In the genomic region with DNA sequence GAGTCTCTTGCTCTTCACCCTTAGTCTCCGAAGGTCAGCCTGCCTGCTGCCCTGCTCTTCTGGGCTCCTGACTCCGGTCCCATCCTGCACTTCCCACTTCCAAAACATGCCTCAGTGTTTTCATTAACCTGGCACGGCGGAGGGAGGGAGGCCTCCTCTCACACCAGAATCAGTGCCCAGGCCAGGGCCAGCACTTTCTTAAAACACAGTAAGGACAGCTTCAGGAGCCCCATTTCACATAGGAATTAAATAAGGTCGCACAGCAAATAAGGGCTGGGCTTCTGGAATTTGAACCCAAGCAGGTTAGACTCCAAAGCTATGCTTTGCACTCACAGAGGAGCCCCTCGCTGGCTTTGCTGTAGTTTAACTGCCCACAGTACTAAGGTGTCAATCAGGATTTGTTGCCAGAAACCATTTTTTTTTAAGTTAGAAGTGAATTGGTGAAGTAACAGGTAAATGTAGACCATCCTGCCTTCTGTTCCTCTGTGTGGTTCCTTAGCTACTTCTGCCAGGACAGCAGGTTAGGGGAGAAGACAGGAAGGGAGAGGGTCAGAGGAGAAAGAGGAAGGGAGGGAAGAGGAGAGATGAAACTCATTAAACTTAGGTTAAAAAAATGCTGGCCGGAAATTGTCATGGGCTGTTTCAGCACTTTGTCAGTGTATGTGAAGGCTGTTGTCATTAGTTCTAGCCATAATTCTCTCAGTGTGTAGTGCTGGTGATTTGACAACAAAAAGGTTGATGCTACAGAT, we compare ENCODE assay signal across 10 cellular contexts. TPM values are rescaled to one million over a fixed set of nuclear protein-coding genes. Genes with fewer than 3 reads are reported as not detected.
DNase-seq lines count a peak whose midpoint lies in the region; ATAC-seq and TF ChIP-seq lines count a peak whose summit lies in the region.
"Had no signal": no experiment of that assay in that cellular context is flagged by ENCODE, and none has a peak within 500 bp of the region (broad histone marks: within the 10 kb centered on the region; RNA-seq: fewer than 3 reads in every experiment).

No MANE protein-coding gene starts in this region.

- intact Hi-C loops in posterior vena cava (cut with DNase I): no loop called here

- CTCF ChIA-PET in RWPE1 (lab: Yijun Ruan, JAX): no interaction called here

- H3K27me3 ChIP-seq in Peyer's patch: no peaks in the 10 kb centered on the region

- POLR2A ChIA-PET in RWPE1 (lab: Yijun Ruan, JAX; ENCODE audit: low non-redundant PET): no interaction called here

- no peak for ATAC-seq in GM18505 (IDR thresholded peaks at IDR 0.05; ENCODE audit: unreplicated experiment)

- peak overlapping the region; percentile 46 for H3K4me3 ChIP-seq in GM08714 (ENCODE audit: low read length)
- H3K4me3 ChIP-seq in Peyer's patch: peak overlapping the region; percentile 59 to 95 (median 73)

- DNase-seq in Peyer's patch: peak in 2 of 3 donors; percentile 15 to 51
- peak; percentile 41 for DNase-seq in globus pallidus (ENCODE audit: low spot score)
- peak; percentile 79 for DNase-seq in posterior vena cava (ENCODE audit: low spot score)
- DNase-seq in ACHN: no peak
- DNase-seq in stimulated activated naive CD4-positive, alpha-beta T cell treated with Interleukin-2 at 50 U/mL for 16 hours (lab: John Stamatoyannopoulos, UW): no peak
- no peak for DNase-seq in RWPE1 (ENCODE audit: low spot score)

- TF ChIP-seq CTCF in Peyer's patch (IDR thresholded peaks at IDR 0.05) (no peak), RWPE1 (conservative IDR thresholded peaks at IDR 0.05; ENCODE audit: low read depth) (no peak)

- in situ Hi-C loops in ACHN (cut with HindIII; ENCODE audit: low pct_ligation_motif_present, low pct_unique_long_range_greater_than_20kb, low sequenced_read_pairs): no loop called here

- no peaks in the 10 kb centered on the region for H3K36me3 ChIP-seq in Peyer's patch

- H3K4me1 ChIP-seq in Peyer's patch: peaks cover 4 to 56% (median 13%) of the 10 kb centered on the region in 4 donors

- H3K27ac ChIP-seq in Peyer's patch (peak overlapping the region; percentile 4 to 98 (median 86)), RWPE1 (no peak overlapping the region)

- H3K9me3 ChIP-seq in Peyer's patch: no peaks in the 10 kb centered on the region

- TF ChIP-seq POLR2A in Peyer's patch (IDR thresholded peaks at IDR 0.05) (no peak), GM18505 (IDR thresholded peaks at IDR 0.05; ENCODE audit: borderline replicate concordance, extremely low read depth, insufficient read depth, insufficient read length) (no peak)

RNA-seq across cellular contexts. Expression of a gene that starts 1.1 kb away (rescaled TPM):
- total RNA-seq in Peyer's patch: 10 to 100 TPM; 62.7 to 99.6 (median 68.2) TPM
- 10 to 100 TPM; 15.5 to 37.9 TPM for total RNA-seq in posterior vena cava

RNA-seq across cellular contexts. Expression of a gene that starts 18.0 kb away (rescaled TPM):
- total RNA-seq in Peyer's patch (10 to 100 TPM in 3 of 4 donors, 1 to 10 TPM in 1; 3.9 to 96.0 (median 49.8) TPM), posterior vena cava (100 to 1,000 TPM in 1 of 2 donors, 10 to 100 TPM in 1; 58.8 to 105 TPM)

RNA-seq across cellular contexts. Expression of a gene that starts 40.1 kb away (rescaled TPM):
- 10 to 100 TPM in 1 of 4 donors, 1 to 10 TPM in 3; 4.7 to 19.0 (median 8.0) TPM for total RNA-seq in Peyer's patch
- 10 to 100 TPM; 17.4 to 19.7 TPM for total RNA-seq in posterior vena cava

RNA-seq across cellular contexts. Expression of a gene that starts 49.5 kb away (rescaled TPM):
- total RNA-seq in Peyer's patch (under 1 TPM in 1 of 4 donors, not detected in 3; 0.53 TPM), posterior vena cava (not detected)
- total RNA-seq: glomerular endothelial cell, RPMI7951 had no signal

Comparison
In these comparisons a context has a peak if more than half of its experiments do, and no peak if none do; other contexts are left out.
1. DNase-seq: peak in Peyer's patch (2 of 3), globus pallidus (single experiment) and posterior vena cava (single experiment); none in ACHN (single experiment), stimulated activated naive CD4-positive, alpha-beta T cell treated with Interleukin-2 at 50 U/mL for 16 hours (single experiment) and RWPE1 (single experiment).